In genomic region chr12:44502681-44503080, GRCh38 we compare ENCODE assay signal across 28 cellular contexts.
"Had no signal": no experiment of that assay in that cellular context is flagged by ENCODE, and none has a peak within 500 bp of the region (broad histone marks: within the 10 kb centered on the region; RNA-seq: fewer than 3 reads in every experiment).

No MANE protein-coding gene starts in this region.

- FAIRE-seq: frontal cortex had no signal

- ATAC-seq: activated T-cell treated with anti-CD3 and anti-CD28 coated beads, Interleukin-2, amount 50 U/mL, for 72 hours; esophagus mucosa had no signal

- H3K9me3 ChIP-seq: ascending aorta had no signal

- H3K36me3 Mint-ChIP-seq: activated naive CD4-positive, alpha-beta T cell treated with anti-CD3 and anti-CD28 coated beads, Interleukin-2, amount 10 ng/mL, durations not matched to agents 7 days and 5 days; brain had no signal

- H3K9me3 Mint-ChIP-seq: activated CD4-positive, alpha-beta memory T cell treated with anti-CD3 and anti-CD28 coated beads, Interleukin-2, amount 10 ng/mL, durations not matched to agents 7 days and 5 days had no signal

- H3K27ac Mint-ChIP-seq: activated CD4-positive, alpha-beta memory T cell treated with anti-CD3 and anti-CD28 coated beads, Interleukin-2, amount 10 ng/mL, durations not matched to agents 7 days and 5 days; activated CD4-positive, alpha-beta T cell treated with anti-CD3 and anti-CD28 coated beads, Interleukin-2, amount 10 ng/mL, durations not matched to agents 7 days and 5 days; activated naive CD4-positive, alpha-beta T cell treated with anti-CD3 and anti-CD28 coated beads, Interleukin-2, amount 10 ng/mL, durations not matched to agents 7 days and 5 days; activated T-cell treated with anti-CD3 and anti-CD28 coated beads, Interleukin-2, amount 50 U/mL, for 24 hours; activated T-cell treated with anti-CD3 and anti-CD28 coated beads, Interleukin-2, amount 50 U/mL, for 72 hours; dendritic cell treated with granulocyte-macrophage colony-stimulating factor and Interleukin-4, amounts not matched to agents 40 ng/mL and 50 ng/mL, for 4 days; endodermal cell had no signal

- DNase-seq: activated CD4-positive, alpha-beta memory T cell treated with anti-CD3 and anti-CD28 coated beads, Interleukin-2, amount 10 ng/mL, durations not matched to agents 7 days and 5 days; activated CD4-positive, alpha-beta T cell treated with anti-CD3 and anti-CD28 coated beads for 1 hour; activated CD4-positive, alpha-beta T cell treated with anti-CD3 and anti-CD28 coated beads for 4 hours; activated CD4-positive, alpha-beta T cell treated with anti-CD3 and anti-CD28 coated beads, Interleukin-2, amount 10 ng/mL, durations not matched to agents 7 days and 5 days; activated CD4-positive, alpha-beta T cell treated with anti-CD3 and anti-CD28 coated beads, Interleukin-2, amount 50 U/mL, for 4 hours; activated CD8-positive, alpha-beta memory T cell treated with anti-CD3 and anti-CD28 coated beads, Interleukin-2, amount 50 U/mL, for 48 hours; activated gamma-delta T cell; activated naive CD4-positive, alpha-beta T cell; activated naive CD4-positive, alpha-beta T cell treated with anti-CD3 and anti-CD28 coated beads, Interleukin-2, amount 10 ng/mL, durations not matched to agents 7 days and 5 days; activated T-cell treated with anti-CD3 and anti-CD28 coated beads for 4 hours; activated T-cell treated with anti-CD3 and anti-CD28 coated beads, Interleukin-2, amount 50 U/mL, for 24 hours; activated T-cell treated with anti-CD3 and anti-CD28 coated beads, Interleukin-2, amount 50 U/mL, for 72 hours; central memory CD4-positive, alpha-beta T cell; cerebellar nuclear complex; dorsolateral prefrontal cortex; effector memory CD4-positive, alpha-beta T cell; endodermal cell; foreskin fibroblast; T-helper 2 cell had no signal

- H3K4me1 ChIP-seq: ascending aorta, breast epithelium had no signal

- H3K27ac ChIP-seq: ascending aorta, breast epithelium, cardiac muscle cell, coronary artery, dorsolateral prefrontal cortex had no signal

- H3K27me3 Mint-ChIP-seq: activated CD4-positive, alpha-beta memory T cell treated with anti-CD3 and anti-CD28 coated beads, Interleukin-2, amount 10 ng/mL, durations not matched to agents 7 days and 5 days; activated CD4-positive, alpha-beta T cell treated with anti-CD3 and anti-CD28 coated beads, Interleukin-2, amount 10 ng/mL, durations not matched to agents 7 days and 5 days; activated naive CD4-positive, alpha-beta T cell treated with anti-CD3 and anti-CD28 coated beads, Interleukin-2, amount 10 ng/mL, durations not matched to agents 7 days and 5 days; activated naive CD8-positive, alpha-beta T cell; activated T-cell treated with anti-CD3 and anti-CD28 coated beads, Interleukin-2, amount 50 U/mL, for 24 hours; brain; dendritic cell treated with granulocyte-macrophage colony-stimulating factor and Interleukin-4, amounts not matched to agents 40 ng/mL and 50 ng/mL, for 4 days had no signal

- H3K4me3 ChIP-seq: ascending aorta, breast epithelium, cardiac muscle cell, coronary artery, dorsolateral prefrontal cortex had no signal

- H3K36me3 ChIP-seq: ascending aorta, breast epithelium, cardiac muscle cell had no signal

- H3K4me3 Mint-ChIP-seq: activated CD4-positive, alpha-beta memory T cell treated with anti-CD3 and anti-CD28 coated beads, Interleukin-2, amount 10 ng/mL, durations not matched to agents 7 days and 5 days; activated CD4-positive, alpha-beta T cell treated with anti-CD3 and anti-CD28 coated beads, Interleukin-2, amount 10 ng/mL, durations not matched to agents 7 days and 5 days; activated naive CD4-positive, alpha-beta T cell treated with anti-CD3 and anti-CD28 coated beads, Interleukin-2, amount 10 ng/mL, durations not matched to agents 7 days and 5 days; activated naive CD8-positive, alpha-beta T cell; activated T-cell treated with anti-CD3 and anti-CD28 coated beads, Interleukin-2, amount 50 U/mL, for 24 hours; activated T-cell treated with anti-CD3 and anti-CD28 coated beads, Interleukin-2, amount 50 U/mL, for 72 hours; brain; dendritic cell treated with granulocyte-macrophage colony-stimulating factor and Interleukin-4, amounts not matched to agents 40 ng/mL and 50 ng/mL, for 4 days; endodermal cell had no signal

- H3K27me3 ChIP-seq: ascending aorta, breast epithelium, cardiac muscle cell, dorsolateral prefrontal cortex had no signal

- H3K4me1 Mint-ChIP-seq: activated CD4-positive, alpha-beta memory T cell treated with anti-CD3 and anti-CD28 coated beads, Interleukin-2, amount 10 ng/mL, durations not matched to agents 7 days and 5 days; activated CD4-positive, alpha-beta T cell treated with anti-CD3 and anti-CD28 coated beads, Interleukin-2, amount 10 ng/mL, durations not matched to agents 7 days and 5 days; activated naive CD4-positive, alpha-beta T cell treated with anti-CD3 and anti-CD28 coated beads, Interleukin-2, amount 10 ng/mL, durations not matched to agents 7 days and 5 days; endodermal cell had no signal
